1 cellular context compared by ENCODE assay signal in the genomic region with DNA sequence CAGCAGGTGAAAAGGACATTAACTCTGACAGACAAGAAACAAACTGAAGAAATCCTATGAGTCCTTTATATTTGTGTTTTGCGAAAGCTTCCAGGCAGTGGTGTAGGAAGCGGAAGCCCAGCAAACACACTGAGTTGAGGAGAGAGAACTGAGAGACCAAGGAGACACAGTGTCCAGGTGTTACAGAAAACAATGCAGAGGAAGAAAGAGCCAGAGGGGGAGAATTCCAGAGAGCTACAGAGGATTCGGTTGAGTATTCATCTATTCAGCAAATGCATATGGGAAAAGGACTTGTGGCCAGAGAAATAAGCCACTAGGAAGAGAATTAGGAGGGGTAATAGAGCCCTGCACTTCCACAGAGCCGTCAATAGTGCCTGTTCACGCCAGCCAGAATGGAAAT.
TF ChIP-seq lines count a peak whose summit lies in the region.

No MANE protein-coding gene starts in this region.

TF ChIP-seq in H1, 55 proteins besides CTCF, POLR2A, EP300 and RAD21:
- TF ChIP-seq MAFK (IDR thresholded peaks at IDR 0.05; ENCODE audit: low read depth, low read length) (no peak), RXRA (IDR thresholded peaks at IDR 0.05; ENCODE audit: insufficient read depth, low read depth, low read length) (no peak), SP1 (IDR thresholded peaks at IDR 0.05; ENCODE audit: low read depth, low read length) (no peak), CHD2 (IDR thresholded peaks at IDR 0.05; ENCODE audit: low read length) (no peak), KDM5A (IDR thresholded peaks at IDR 0.05; ENCODE audit: low read length) (no peak), TAF1 (IDR thresholded peaks at IDR 0.05; ENCODE audit: low read depth, low read length) (no peak), RBBP5 (IDR thresholded peaks at IDR 0.05; ENCODE audit: borderline replicate concordance, low read depth, low read length) (no peak), TAF7 (optimal IDR thresholded peaks at IDR 0.05; ENCODE audit: borderline replicate concordance, low read depth, low read length) (no peak), CEBPB (IDR thresholded peaks at IDR 0.05; ENCODE audit: low read depth, low read length) (no peak), EZH2 (IDR thresholded peaks at IDR 0.05; ENCODE audit: low read depth, low read length, severe bottlenecking) (no peak), NANOG (IDR thresholded peaks at IDR 0.05; ENCODE audit: insufficient read depth, low read depth, low read length, poor library complexity, severe bottlenecking) (no peak), SIX5 (IDR thresholded peaks at IDR 0.05; ENCODE audit: low read depth, low read length) (no peak)
- TF ChIP-seq, protein P1, sequence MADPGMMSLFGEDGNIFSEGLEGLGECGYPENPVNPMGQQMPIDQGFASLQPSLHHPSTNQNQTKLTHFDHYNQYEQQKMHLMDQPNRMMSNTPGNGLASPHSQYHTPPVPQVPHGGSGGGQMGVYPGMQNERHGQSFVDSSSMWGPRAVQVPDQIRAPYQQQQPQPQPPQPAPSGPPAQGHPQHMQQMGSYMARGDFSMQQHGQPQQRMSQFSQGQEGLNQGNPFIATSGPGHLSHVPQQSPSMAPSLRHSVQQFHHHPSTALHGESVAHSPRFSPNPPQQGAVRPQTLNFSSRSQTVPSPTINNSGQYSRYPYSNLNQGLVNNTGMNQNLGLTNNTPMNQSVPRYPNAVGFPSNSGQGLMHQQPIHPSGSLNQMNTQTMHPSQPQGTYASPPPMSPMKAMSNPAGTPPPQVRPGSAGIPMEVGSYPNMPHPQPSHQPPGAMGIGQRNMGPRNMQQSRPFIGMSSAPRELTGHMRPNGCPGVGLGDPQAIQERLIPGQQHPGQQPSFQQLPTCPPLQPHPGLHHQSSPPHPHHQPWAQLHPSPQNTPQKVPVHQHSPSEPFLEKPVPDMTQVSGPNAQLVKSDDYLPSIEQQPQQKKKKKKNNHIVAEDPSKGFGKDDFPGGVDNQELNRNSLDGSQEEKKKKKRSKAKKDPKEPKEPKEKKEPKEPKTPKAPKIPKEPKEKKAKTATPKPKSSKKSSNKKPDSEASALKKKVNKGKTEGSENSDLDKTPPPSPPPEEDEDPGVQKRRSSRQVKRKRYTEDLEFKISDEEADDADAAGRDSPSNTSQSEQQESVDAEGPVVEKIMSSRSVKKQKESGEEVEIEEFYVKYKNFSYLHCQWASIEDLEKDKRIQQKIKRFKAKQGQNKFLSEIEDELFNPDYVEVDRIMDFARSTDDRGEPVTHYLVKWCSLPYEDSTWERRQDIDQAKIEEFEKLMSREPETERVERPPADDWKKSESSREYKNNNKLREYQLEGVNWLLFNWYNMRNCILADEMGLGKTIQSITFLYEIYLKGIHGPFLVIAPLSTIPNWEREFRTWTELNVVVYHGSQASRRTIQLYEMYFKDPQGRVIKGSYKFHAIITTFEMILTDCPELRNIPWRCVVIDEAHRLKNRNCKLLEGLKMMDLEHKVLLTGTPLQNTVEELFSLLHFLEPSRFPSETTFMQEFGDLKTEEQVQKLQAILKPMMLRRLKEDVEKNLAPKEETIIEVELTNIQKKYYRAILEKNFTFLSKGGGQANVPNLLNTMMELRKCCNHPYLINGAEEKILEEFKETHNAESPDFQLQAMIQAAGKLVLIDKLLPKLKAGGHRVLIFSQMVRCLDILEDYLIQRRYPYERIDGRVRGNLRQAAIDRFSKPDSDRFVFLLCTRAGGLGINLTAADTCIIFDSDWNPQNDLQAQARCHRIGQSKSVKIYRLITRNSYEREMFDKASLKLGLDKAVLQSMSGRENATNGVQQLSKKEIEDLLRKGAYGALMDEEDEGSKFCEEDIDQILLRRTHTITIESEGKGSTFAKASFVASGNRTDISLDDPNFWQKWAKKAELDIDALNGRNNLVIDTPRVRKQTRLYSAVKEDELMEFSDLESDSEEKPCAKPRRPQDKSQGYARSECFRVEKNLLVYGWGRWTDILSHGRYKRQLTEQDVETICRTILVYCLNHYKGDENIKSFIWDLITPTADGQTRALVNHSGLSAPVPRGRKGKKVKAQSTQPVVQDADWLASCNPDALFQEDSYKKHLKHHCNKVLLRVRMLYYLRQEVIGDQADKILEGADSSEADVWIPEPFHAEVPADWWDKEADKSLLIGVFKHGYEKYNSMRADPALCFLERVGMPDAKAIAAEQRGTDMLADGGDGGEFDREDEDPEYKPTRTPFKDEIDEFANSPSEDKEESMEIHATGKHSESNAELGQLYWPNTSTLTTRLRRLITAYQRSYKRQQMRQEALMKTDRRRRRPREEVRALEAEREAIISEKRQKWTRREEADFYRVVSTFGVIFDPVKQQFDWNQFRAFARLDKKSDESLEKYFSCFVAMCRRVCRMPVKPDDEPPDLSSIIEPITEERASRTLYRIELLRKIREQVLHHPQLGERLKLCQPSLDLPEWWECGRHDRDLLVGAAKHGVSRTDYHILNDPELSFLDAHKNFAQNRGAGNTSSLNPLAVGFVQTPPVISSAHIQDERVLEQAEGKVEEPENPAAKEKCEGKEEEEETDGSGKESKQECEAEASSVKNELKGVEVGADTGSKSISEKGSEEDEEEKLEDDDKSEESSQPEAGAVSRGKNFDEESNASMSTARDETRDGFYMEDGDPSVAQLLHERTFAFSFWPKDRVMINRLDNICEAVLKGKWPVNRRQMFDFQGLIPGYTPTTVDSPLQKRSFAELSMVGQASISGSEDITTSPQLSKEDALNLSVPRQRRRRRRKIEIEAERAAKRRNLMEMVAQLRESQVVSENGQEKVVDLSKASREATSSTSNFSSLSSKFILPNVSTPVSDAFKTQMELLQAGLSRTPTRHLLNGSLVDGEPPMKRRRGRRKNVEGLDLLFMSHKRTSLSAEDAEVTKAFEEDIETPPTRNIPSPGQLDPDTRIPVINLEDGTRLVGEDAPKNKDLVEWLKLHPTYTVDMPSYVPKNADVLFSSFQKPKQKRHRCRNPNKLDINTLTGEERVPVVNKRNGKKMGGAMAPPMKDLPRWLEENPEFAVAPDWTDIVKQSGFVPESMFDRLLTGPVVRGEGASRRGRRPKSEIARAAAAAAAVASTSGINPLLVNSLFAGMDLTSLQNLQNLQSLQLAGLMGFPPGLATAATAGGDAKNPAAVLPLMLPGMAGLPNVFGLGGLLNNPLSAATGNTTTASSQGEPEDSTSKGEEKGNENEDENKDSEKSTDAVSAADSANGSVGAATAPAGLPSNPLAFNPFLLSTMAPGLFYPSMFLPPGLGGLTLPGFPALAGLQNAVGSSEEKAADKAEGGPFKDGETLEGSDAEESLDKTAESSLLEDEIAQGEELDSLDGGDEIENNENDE (IDR thresholded peaks at IDR 0.05; ENCODE audit: insufficient replicate concordance, low read length) = no peak
- TF ChIP-seq, protein P2, sequence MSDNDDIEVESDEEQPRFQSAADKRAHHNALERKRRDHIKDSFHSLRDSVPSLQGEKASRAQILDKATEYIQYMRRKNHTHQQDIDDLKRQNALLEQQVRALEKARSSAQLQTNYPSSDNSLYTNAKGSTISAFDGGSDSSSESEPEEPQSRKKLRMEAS (IDR thresholded peaks at IDR 0.05) = no peak
